21 cellular contexts compared by ENCODE assay signal in genomic region chr7:100209493-100209892, GRCh38. TPM values are rescaled to one million over a fixed set of nuclear protein-coding genes. Genes with fewer than 3 reads are reported as not detected.
DNase-seq lines count a peak whose midpoint lies in the region; ATAC-seq, FAIRE-seq and TF ChIP-seq lines count a peak whose summit lies in the region.
"Had no signal": no experiment of that assay in that cellular context is flagged by ENCODE, and none has a peak within 500 bp of the region (broad histone marks: within the 10 kb centered on the region; RNA-seq: fewer than 3 reads in every experiment).

No MANE protein-coding gene starts in this region.

- no peak overlapping the region for H3K4me3 ChIP-seq in colonic mucosa
- H3K4me3 ChIP-seq: psoas muscle, smooth muscle cell had no signal

- H3K4me1 ChIP-seq in colonic mucosa: peaks cover 3% of the 10 kb centered on the region
- H3K4me1 ChIP-seq: psoas muscle had no signal

- H3K4me3 Mint-ChIP-seq in activated T-cell treated with anti-CD3 and anti-CD28 coated beads, Interleukin-2, amount 50 U/mL, for 24 hours: no peak overlapping the region
- peak overlapping the region in 2 of 3 donors; percentile 5 to 71 for H3K4me3 Mint-ChIP-seq in T-cell
- H3K4me3 Mint-ChIP-seq in stimulated activated memory B cell treated with anti-CD40 and anti-IgM and Interleukin-4, amounts not matched to agents 10 μg/mL and 1 μg/mL and 100 μg/mL, for 72 hours: peak overlapping the region; percentile 63
- H3K4me3 Mint-ChIP-seq: brain had no signal

- no peak for DNase-seq in activated T-cell treated with anti-CD3 and anti-CD28 coated beads, Interleukin-2, amount 50 U/mL, for 24 hours
- no peak for DNase-seq in activated T-cell treated with anti-CD3 and anti-CD28 coated beads, Interleukin-2, amount 50 U/mL, for 1 hour
- DNase-seq in T-cell (no peak), colonic mucosa (no peak), left ventricle myocardium superior (no peak), D721Med (ENCODE audit: insufficient read length, low spot score) (no peak)
- no peak for DNase-seq in NK-92 treated with Interleukin-12 subunit alpha and Interleukin-12 subunit beta, amount 100 ng/mL, for 24 hours (lab: John Stamatoyannopoulos, UW)
- DNase-seq: ACHN, dermis blood vessel endothelial cell, EL, KBM-7, NCI-H1105, psoas muscle, SHP77 treated with DMSO at 0.1 percent for 48 hours, T-helper 9 cell had no signal

- no peaks in the 10 kb centered on the region for H3K9me3 Mint-ChIP-seq in activated T-cell treated with anti-CD3 and anti-CD28 coated beads, Interleukin-2, amount 50 U/mL, for 24 hours
- no peaks in the 10 kb centered on the region for H3K9me3 Mint-ChIP-seq in T-cell
- H3K9me3 Mint-ChIP-seq in stimulated activated memory B cell treated with anti-CD40 and anti-IgM and Interleukin-4, amounts not matched to agents 10 μg/mL and 1 μg/mL and 100 μg/mL, for 72 hours: no peaks in the 10 kb centered on the region
- H3K9me3 Mint-ChIP-seq: brain had no signal

- no peak overlapping the region for H3K27ac ChIP-seq in colonic mucosa
- H3K27ac ChIP-seq: psoas muscle had no signal

- peak overlapping the region; percentile 27 to 35 for H3K9ac ChIP-seq in colonic mucosa (ENCODE audit: low read depth in 2 of 2, low read length in 2 of 2)

- H3K4me1 Mint-ChIP-seq in activated T-cell treated with anti-CD3 and anti-CD28 coated beads, Interleukin-2, amount 50 U/mL, for 24 hours (ENCODE audit: low read depth): peaks cover 54% of the 10 kb centered on the region
- H3K4me1 Mint-ChIP-seq in T-cell: peaks cover 48 to 55% (median 51%) of the 10 kb centered on the region in 3 donors
- peaks cover 61% of the 10 kb centered on the region for H3K4me1 Mint-ChIP-seq in stimulated activated memory B cell treated with anti-CD40 and anti-IgM and Interleukin-4, amounts not matched to agents 10 μg/mL and 1 μg/mL and 100 μg/mL, for 72 hours
- H3K4me1 Mint-ChIP-seq: brain had no signal

- peaks cover 2% of the 10 kb centered on the region for H3K36me3 Mint-ChIP-seq in activated T-cell treated with anti-CD3 and anti-CD28 coated beads, Interleukin-2, amount 50 U/mL, for 24 hours (ENCODE audit: low read depth)
- H3K36me3 Mint-ChIP-seq in T-cell: peaks cover 3% of the 10 kb centered on the region
- H3K36me3 Mint-ChIP-seq in stimulated activated memory B cell treated with anti-CD40 and anti-IgM and Interleukin-4, amounts not matched to agents 10 μg/mL and 1 μg/mL and 100 μg/mL, for 72 hours: peaks cover 23% of the 10 kb centered on the region

- H3K27me3 Mint-ChIP-seq in activated T-cell treated with anti-CD3 and anti-CD28 coated beads, Interleukin-2, amount 50 U/mL, for 24 hours: no peaks in the 10 kb centered on the region
- H3K27me3 Mint-ChIP-seq in T-cell: no peaks in the 10 kb centered on the region
- no peaks in the 10 kb centered on the region for H3K27me3 Mint-ChIP-seq in stimulated activated memory B cell treated with anti-CD40 and anti-IgM and Interleukin-4, amounts not matched to agents 10 μg/mL and 1 μg/mL and 100 μg/mL, for 72 hours
- H3K27me3 Mint-ChIP-seq: brain had no signal

- H3K36me3 ChIP-seq in colonic mucosa: no peaks in the 10 kb centered on the region

- no peak for TF ChIP-seq CTCF in colonic mucosa (IDR thresholded peaks at IDR 0.05)
- no peak for TF ChIP-seq CTCF in D721Med (IDR thresholded peaks at IDR 0.05; ENCODE audit: insufficient read depth, missing control alignments)

- no peaks in the 10 kb centered on the region for H3K9me3 ChIP-seq in colonic mucosa
- H3K9me3 ChIP-seq: psoas muscle had no signal

- peak overlapping the region; percentile 20 for H3K27ac Mint-ChIP-seq in activated T-cell treated with anti-CD3 and anti-CD28 coated beads, Interleukin-2, amount 50 U/mL, for 24 hours
- H3K27ac Mint-ChIP-seq in T-cell: peak overlapping the region; percentile 44 to 87
- H3K27ac Mint-ChIP-seq in stimulated activated memory B cell treated with anti-CD40 and anti-IgM and Interleukin-4, amounts not matched to agents 10 μg/mL and 1 μg/mL and 100 μg/mL, for 72 hours: peak overlapping the region; percentile 85

- POLR2A ChIA-PET in T-cell (lab: Charles Lee): no interaction called here

- no peaks in the 10 kb centered on the region for H3K27me3 ChIP-seq in colonic mucosa

- ATAC-seq in T-cell (replicated peaks in 1 of 4) (no peak), left ventricle myocardium superior (no peak)
- ATAC-seq in stimulated activated memory B cell treated with anti-CD40 and anti-IgM and Interleukin-4, amounts not matched to agents 10 μg/mL and 1 μg/mL and 100 μg/mL, for 72 hours: no peak
- ATAC-seq: esophagus mucosa, psoas muscle had no signal

- FAIRE-seq in D721Med (lab: Jason Lieb, UNC): no peak
- FAIRE-seq: urothelium cell line had no signal

- intact Hi-C loops in colonic mucosa (cut with DNase I) (no loop called here), left ventricle myocardium superior (cut with micrococcal nuclease) (no loop called here)

- CTCF ChIA-PET in T-cell (lab: Charles Lee): interaction anchor here (0.5 to 3.6 kb wide), 3 partner anchors 74 to 76 kb away, joined by 3 to 27 read pairs (median 4); no protein-coding TSS in a partner anchor

RNA-seq across cellular contexts. Expression of gene PVRIG, which starts 10.3 kb away (rescaled TPM):
- total RNA-seq in T-cell (10 to 100 TPM; 45.0 to 96.8 (median 78.0) TPM), colonic mucosa (1 to 10 TPM in 1 of 2 donors, under 1 TPM in 1; 0.53 to 1.4 TPM), left ventricle myocardium superior (not detected)
- total RNA-seq: dermis blood vessel endothelial cell, myocyte, smooth muscle cell had no signal

RNA-seq across cellular contexts. Expression of gene STAG3, which starts 31.8 kb away (rescaled TPM):
- 1 to 10 TPM; 4.8 to 8.7 (median 7.3) TPM for total RNA-seq in T-cell
- total RNA-seq in colonic mucosa: 1 to 10 TPM; 1.4 to 3.8 TPM
- 0.74 TPM for total RNA-seq in left ventricle myocardium superior
- total RNA-seq: myocyte had no signal

RNA-seq across cellular contexts. Expression of gene GPC2, which starts 32.3 kb away (rescaled TPM):
- total RNA-seq in T-cell (10 to 100 TPM; 12.4 to 37.0 (median 26.3) TPM), colonic mucosa (1 to 10 TPM; 4.0 to 7.6 TPM), left ventricle myocardium superior (0.35 TPM)

RNA-seq across cellular contexts. Expression of gene GAL3ST4, which starts 41.1 kb away (rescaled TPM):
- total RNA-seq in T-cell (10 to 100 TPM; 10.5 to 29.7 (median 18.0) TPM), colonic mucosa (10 to 100 TPM in 1 of 2 donors, 1 to 10 TPM in 1; 5.2 to 11.6 TPM), left ventricle myocardium superior (2.0 TPM)

RNA-seq across cellular contexts. Expression of gene TRAPPC14, which starts 51.0 kb away (rescaled TPM):
- total RNA-seq in T-cell (10 to 100 TPM; 52.0 to 97.2 (median 79.0) TPM), colonic mucosa (10 to 100 TPM; 40.3 to 69.5 TPM), left ventricle myocardium superior (6.8 TPM)

Comparison
In these comparisons a context has a peak if more than half of its experiments do, and no peak if none do; other contexts are left out.
1. H3K27ac Mint-ChIP-seq: peak in every context shown above with its lines; median percentile 85 in stimulated activated memory B cell treated with anti-CD40 and anti-IgM and Interleukin-4, amounts not matched to agents 10 μg/mL and 1 μg/mL and 100 μg/mL, for 72 hours; 66 in T-cell; 20 in activated T-cell treated with anti-CD3 and anti-CD28 coated beads, Interleukin-2, amount 50 U/mL, for 24 hours.
2. RNA of gene PVRIG, which starts 10.3 kb away (total RNA-seq): 45.0 to 96.8 TPM in T-cell; 0.53 to 1.4 TPM in colonic mucosa and not detected in left ventricle myocardium superior (single experiment); every median in the first group is over 10 times any median in the second.